In genomic region chrX:129091097-129091496, GRCh38 we compare ENCODE assay signal across 1 cellular context.
TF ChIP-seq lines count a peak whose summit lies in the region.

No MANE protein-coding gene starts in this region.

TF ChIP-seq in GM23338, 12 proteins besides CTCF, POLR2A, EP300 and RAD21 (continued from another document):
- TF ChIP-seq ZNF462 (CRISPR knock-in tag; IDR thresholded peaks at IDR 0.05) (no peak), NANOG (IDR thresholded peaks at IDR 0.05; ENCODE audit: borderline replicate concordance) (peak; percentile 100)
TF ChIP-seq in GM23338: peak in this region for 3.
